Comparison of ENCODE assay signal across 17 cellular contexts in the genomic region with DNA sequence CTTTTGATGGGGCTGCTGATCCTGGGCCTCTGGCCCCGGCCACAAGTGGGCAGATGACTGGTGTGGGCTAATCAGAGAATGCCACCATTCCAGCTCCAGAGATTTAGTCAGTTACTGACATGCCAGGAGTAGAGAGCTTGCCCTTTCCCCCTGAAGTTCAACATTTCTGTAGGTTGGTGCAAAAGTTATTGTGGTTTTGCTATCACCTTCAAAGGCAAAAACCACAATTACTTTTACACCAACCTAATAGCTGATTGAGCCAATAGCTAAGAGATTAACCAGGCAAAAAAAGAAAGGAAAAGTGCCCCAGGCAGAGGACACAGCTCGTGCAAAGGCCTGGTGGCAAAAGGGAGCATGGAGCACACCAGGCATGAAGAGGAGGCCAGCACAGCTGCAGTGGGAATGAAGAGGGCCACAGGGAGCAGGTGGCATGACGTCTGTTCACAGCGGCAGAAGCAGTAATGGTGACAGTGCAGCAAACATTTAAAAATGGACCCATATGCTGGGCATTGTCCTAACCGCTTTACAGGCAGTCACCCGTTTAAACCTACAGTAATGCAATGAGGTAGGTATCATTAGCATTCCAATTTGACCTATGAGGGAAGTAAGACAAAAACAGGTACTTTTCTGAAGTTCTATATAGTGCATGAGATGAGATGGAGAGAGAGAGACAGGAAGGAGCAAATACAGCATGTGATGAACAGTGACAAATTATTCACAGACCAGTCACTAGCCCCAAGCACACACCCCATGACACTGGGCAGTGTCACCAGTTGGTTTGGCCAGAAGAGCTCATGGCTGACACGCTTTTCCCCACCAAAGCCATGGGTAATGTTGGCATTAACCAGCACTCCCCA.
DNase-seq lines count a peak whose midpoint lies in the region; ATAC-seq and TF ChIP-seq lines count a peak whose summit lies in the region.
"Had no signal": no experiment of that assay in that cellular context is flagged by ENCODE, and none has a peak within 500 bp of the region (broad histone marks: within the 10 kb centered on the region; RNA-seq: fewer than 3 reads in every experiment).

No MANE protein-coding gene starts in this region.

- H3K9me3 ChIP-seq in CD4-positive, alpha-beta T cell (ENCODE audit: control insufficient read depth, low read length), result no peaks in the 10 kb centered on the region

- no peak for DNase-seq in CD4-positive, alpha-beta T cell
- DNase-seq in NCI-H1436 treated with DMSO at 0.1 percent for 48 hours (lab: John Stamatoyannopoulos, UW), result no peak
- no peak for DNase-seq in WTC11 (ENCODE audit: low spot score)
- DNase-seq: activated CD4-positive, alpha-beta T cell treated with anti-CD3 and anti-CD28 coated beads for 48 hours; activated naive CD4-positive, alpha-beta T cell treated with anti-CD3 and anti-CD28 coated beads for 36 hours; CD8-positive, alpha-beta memory T cell; midbrain; NCI-H1105; NCI-H82; stimulated activated CD4-positive, alpha-beta T cell treated with anti-CD3 and anti-CD28 coated beads, Interleukin-1b, Interleukin-23, amount 100 ng/mL, for 48 hours; stimulated activated naive CD4-positive, alpha-beta T cell treated with Interleukin-2 at 50 U/mL for 16 hours had no signal

- no peaks in the 10 kb centered on the region for H3K27me3 ChIP-seq in CD4-positive, alpha-beta T cell (ENCODE audit: control insufficient read depth, insufficient read depth, low read length)

- H3K27ac Mint-ChIP-seq in CD4-positive, alpha-beta T cell, result no peak overlapping the region
- no peak overlapping the region for H3K27ac Mint-ChIP-seq in activated T-helper 17 cell treated with anti-CD3 and anti-CD28 coated beads, Interleukin-2, amount 50 U/mL, for 72 hours
- H3K27ac Mint-ChIP-seq in WTC11, result no peak overlapping the region
- H3K27ac Mint-ChIP-seq: activated naive CD4-positive, alpha-beta T cell treated with anti-CD3 and anti-CD28 coated beads for 36 hours; CD8-positive, alpha-beta memory T cell; GM23338 had no signal

- intact Hi-C loops in CD4-positive, alpha-beta T cell (cut with DNase I, micrococcal nuclease), result no loop called here

- H3K4me1 Mint-ChIP-seq in CD4-positive, alpha-beta T cell (ENCODE audit: low read depth), result no peaks in the 10 kb centered on the region
- H3K4me1 Mint-ChIP-seq in activated T-helper 17 cell treated with anti-CD3 and anti-CD28 coated beads, Interleukin-2, amount 50 U/mL, for 72 hours, result peaks cover 5% of the 10 kb centered on the region
- peaks cover 13% of the 10 kb centered on the region for H3K4me1 Mint-ChIP-seq in WTC11

- CTCF ChIA-PET in CD4-positive, alpha-beta T cell (lab: Charles Lee), result no interaction called here
- CTCF ChIA-PET in WTC11 (lab: Charles Lee), result interaction anchor here (0.9 kb wide), 1 partner anchor 283 kb away, joined by 3 read pairs; no protein-coding TSS in a partner anchor

- no peaks in the 10 kb centered on the region for H3K9me3 Mint-ChIP-seq in CD4-positive, alpha-beta T cell
- no peaks in the 10 kb centered on the region for H3K9me3 Mint-ChIP-seq in activated T-helper 17 cell treated with anti-CD3 and anti-CD28 coated beads, Interleukin-2, amount 50 U/mL, for 72 hours
- H3K9me3 Mint-ChIP-seq in WTC11, result peaks cover 17% of the 10 kb centered on the region
- H3K9me3 Mint-ChIP-seq: activated naive CD4-positive, alpha-beta T cell treated with anti-CD3 and anti-CD28 coated beads for 36 hours had no signal

- no peaks in the 10 kb centered on the region for H3K36me3 Mint-ChIP-seq in CD4-positive, alpha-beta T cell (ENCODE audit: low read depth)
- H3K36me3 Mint-ChIP-seq in activated T-helper 17 cell treated with anti-CD3 and anti-CD28 coated beads, Interleukin-2, amount 50 U/mL, for 72 hours (ENCODE audit: low read depth), result no peaks in the 10 kb centered on the region
- H3K36me3 Mint-ChIP-seq in WTC11, result peaks cover 8% of the 10 kb centered on the region; the same call in 1 of the 2 replicates
- H3K36me3 Mint-ChIP-seq: CD8-positive, alpha-beta memory T cell had no signal

- POLR2A ChIA-PET in CD4-positive, alpha-beta T cell (lab: Charles Lee), result no interaction called here
- POLR2A ChIA-PET in WTC11 (lab: Charles Lee), result no interaction called here

- H3K27ac ChIP-seq in cingulate gyrus (ENCODE audit: low read depth, low read length), result peak overlapping the region; percentile 7
- no peak overlapping the region for H3K27ac ChIP-seq in CD4-positive, alpha-beta T cell (ENCODE audit: low read depth, low read length)

- no peak overlapping the region for H3K4me3 Mint-ChIP-seq in CD4-positive, alpha-beta T cell
- H3K4me3 Mint-ChIP-seq in activated T-helper 17 cell treated with anti-CD3 and anti-CD28 coated beads, Interleukin-2, amount 50 U/mL, for 72 hours, result no peak overlapping the region
- H3K4me3 Mint-ChIP-seq in WTC11, result no peak overlapping the region
- H3K4me3 Mint-ChIP-seq: activated naive CD4-positive, alpha-beta T cell treated with anti-CD3 and anti-CD28 coated beads for 36 hours; CD8-positive, alpha-beta memory T cell; GM23338 had no signal

- no peaks in the 10 kb centered on the region for H3K27me3 Mint-ChIP-seq in CD4-positive, alpha-beta T cell
- peaks cover 11% of the 10 kb centered on the region for H3K27me3 Mint-ChIP-seq in activated T-helper 17 cell treated with anti-CD3 and anti-CD28 coated beads, Interleukin-2, amount 50 U/mL, for 72 hours
- no peaks in the 10 kb centered on the region for H3K27me3 Mint-ChIP-seq in WTC11 (ENCODE audit: low read depth)

- ATAC-seq in GM18498 (IDR thresholded peaks at IDR 0.05; ENCODE audit: unreplicated experiment) (peak; percentile 67), GM19397 (IDR thresholded peaks at IDR 0.05; ENCODE audit: unreplicated experiment) (peak; percentile 73), HG03159 (IDR thresholded peaks at IDR 0.05; ENCODE audit: unreplicated experiment) (peak; percentile 73), WTC11 (no peak)
- ATAC-seq in CD4-positive, alpha-beta T cell (ENCODE audit: poor library complexity), result no peak
- ATAC-seq in activated T-helper 17 cell treated with anti-CD3 and anti-CD28 coated beads, Interleukin-2, amount 50 U/mL, for 72 hours (replicated peaks), result no peak

- no peak for TF ChIP-seq CTCF in CD4-positive, alpha-beta T cell (IDR thresholded peaks at IDR 0.05)
- no peak for TF ChIP-seq CTCF in WTC11 (IDR thresholded peaks at IDR 0.05)

TF ChIP-seq in WTC11, 78 proteins besides CTCF, POLR2A, EP300 and RAD21 (continues in another document):
- TF ChIP-seq, protein P1, sequence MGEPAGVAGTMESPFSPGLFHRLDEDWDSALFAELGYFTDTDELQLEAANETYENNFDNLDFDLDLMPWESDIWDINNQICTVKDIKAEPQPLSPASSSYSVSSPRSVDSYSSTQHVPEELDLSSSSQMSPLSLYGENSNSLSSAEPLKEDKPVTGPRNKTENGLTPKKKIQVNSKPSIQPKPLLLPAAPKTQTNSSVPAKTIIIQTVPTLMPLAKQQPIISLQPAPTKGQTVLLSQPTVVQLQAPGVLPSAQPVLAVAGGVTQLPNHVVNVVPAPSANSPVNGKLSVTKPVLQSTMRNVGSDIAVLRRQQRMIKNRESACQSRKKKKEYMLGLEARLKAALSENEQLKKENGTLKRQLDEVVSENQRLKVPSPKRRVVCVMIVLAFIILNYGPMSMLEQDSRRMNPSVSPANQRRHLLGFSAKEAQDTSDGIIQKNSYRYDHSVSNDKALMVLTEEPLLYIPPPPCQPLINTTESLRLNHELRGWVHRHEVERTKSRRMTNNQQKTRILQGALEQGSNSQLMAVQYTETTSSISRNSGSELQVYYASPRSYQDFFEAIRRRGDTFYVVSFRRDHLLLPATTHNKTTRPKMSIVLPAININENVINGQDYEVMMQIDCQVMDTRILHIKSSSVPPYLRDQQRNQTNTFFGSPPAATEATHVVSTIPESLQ (CRISPR knock-in tag; IDR thresholded peaks at IDR 0.05), result no peak
- TF ChIP-seq, protein P2, sequence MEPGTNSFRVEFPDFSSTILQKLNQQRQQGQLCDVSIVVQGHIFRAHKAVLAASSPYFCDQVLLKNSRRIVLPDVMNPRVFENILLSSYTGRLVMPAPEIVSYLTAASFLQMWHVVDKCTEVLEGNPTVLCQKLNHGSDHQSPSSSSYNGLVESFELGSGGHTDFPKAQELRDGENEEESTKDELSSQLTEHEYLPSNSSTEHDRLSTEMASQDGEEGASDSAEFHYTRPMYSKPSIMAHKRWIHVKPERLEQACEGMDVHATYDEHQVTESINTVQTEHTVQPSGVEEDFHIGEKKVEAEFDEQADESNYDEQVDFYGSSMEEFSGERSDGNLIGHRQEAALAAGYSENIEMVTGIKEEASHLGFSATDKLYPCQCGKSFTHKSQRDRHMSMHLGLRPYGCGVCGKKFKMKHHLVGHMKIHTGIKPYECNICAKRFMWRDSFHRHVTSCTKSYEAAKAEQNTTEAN (CRISPR knock-in tag; IDR thresholded peaks at IDR 0.05), result no peak
- TF ChIP-seq, protein P3, sequence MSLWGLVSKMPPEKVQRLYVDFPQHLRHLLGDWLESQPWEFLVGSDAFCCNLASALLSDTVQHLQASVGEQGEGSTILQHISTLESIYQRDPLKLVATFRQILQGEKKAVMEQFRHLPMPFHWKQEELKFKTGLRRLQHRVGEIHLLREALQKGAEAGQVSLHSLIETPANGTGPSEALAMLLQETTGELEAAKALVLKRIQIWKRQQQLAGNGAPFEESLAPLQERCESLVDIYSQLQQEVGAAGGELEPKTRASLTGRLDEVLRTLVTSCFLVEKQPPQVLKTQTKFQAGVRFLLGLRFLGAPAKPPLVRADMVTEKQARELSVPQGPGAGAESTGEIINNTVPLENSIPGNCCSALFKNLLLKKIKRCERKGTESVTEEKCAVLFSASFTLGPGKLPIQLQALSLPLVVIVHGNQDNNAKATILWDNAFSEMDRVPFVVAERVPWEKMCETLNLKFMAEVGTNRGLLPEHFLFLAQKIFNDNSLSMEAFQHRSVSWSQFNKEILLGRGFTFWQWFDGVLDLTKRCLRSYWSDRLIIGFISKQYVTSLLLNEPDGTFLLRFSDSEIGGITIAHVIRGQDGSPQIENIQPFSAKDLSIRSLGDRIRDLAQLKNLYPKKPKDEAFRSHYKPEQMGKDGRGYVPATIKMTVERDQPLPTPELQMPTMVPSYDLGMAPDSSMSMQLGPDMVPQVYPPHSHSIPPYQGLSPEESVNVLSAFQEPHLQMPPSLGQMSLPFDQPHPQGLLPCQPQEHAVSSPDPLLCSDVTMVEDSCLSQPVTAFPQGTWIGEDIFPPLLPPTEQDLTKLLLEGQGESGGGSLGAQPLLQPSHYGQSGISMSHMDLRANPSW (CRISPR knock-in tag; conservative IDR thresholded peaks at IDR 0.05; ENCODE audit: low read depth), result no peak
- TF ChIP-seq PRRX2 (CRISPR knock-in tag; IDR thresholded peaks at IDR 0.05), result no peak
- TF ChIP-seq CBFB (CRISPR knock-in tag; IDR thresholded peaks at IDR 0.05; ENCODE audit: low read depth), result no peak
- TF ChIP-seq RORB (CRISPR knock-in tag; IDR thresholded peaks at IDR 0.05), result no peak
- TF ChIP-seq, protein P4, sequence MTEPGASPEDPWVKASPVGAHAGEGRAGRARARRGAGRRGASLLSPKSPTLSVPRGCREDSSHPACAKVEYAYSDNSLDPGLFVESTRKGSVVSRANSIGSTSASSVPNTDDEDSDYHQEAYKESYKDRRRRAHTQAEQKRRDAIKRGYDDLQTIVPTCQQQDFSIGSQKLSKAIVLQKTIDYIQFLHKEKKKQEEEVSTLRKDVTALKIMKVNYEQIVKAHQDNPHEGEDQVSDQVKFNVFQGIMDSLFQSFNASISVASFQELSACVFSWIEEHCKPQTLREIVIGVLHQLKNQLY (CRISPR knock-in tag; IDR thresholded peaks at IDR 0.05), result no peak
- no peak for TF ChIP-seq ZNF121 (CRISPR knock-in tag; IDR thresholded peaks at IDR 0.05)

Comparison
In these comparisons a context has a peak if more than half of its experiments do, and no peak if none do; other contexts are left out.
1. ATAC-seq: peak in GM18498 (single experiment), GM19397 (single experiment) and HG03159 (single experiment); none in CD4-positive, alpha-beta T cell (single experiment), activated T-helper 17 cell treated with anti-CD3 and anti-CD28 coated beads, Interleukin-2, amount 50 U/mL, for 72 hours (single experiment) and WTC11 (single experiment).